25 cellular contexts compared by ENCODE assay signal in genomic region chr10:85950921-85951320, GRCh38.
"Had no signal": no experiment of that assay in that cellular context is flagged by ENCODE, and none has a peak within 500 bp of the region (broad histone marks: within the 10 kb centered on the region; RNA-seq: fewer than 3 reads in every experiment).

No MANE protein-coding gene starts in this region.

- H3K4me3 ChIP-seq: stomach, suprapubic skin, testis, thoracic aorta, thyroid gland, tibial artery, tibial nerve, transverse colon, upper lobe of left lung, upper lobe of right lung, uterus, vagina had no signal

- DNase-seq: stimulated activated CD4-positive, alpha-beta T cell treated with anti-CD3 and anti-CD28 coated beads, Interleukin-2, amount 100 ng/mL, for 48 hours; stimulated activated CD4-positive, alpha-beta T cell treated with anti-CD3 and anti-CD28 coated beads, Interleukin-4, amount 100 ng/mL, for 1 hour; stimulated activated CD4-positive, alpha-beta T cell treated with anti-CD3 and anti-CD28 coated beads, Interleukin-4, amount 100 ng/mL, for 24 hours; stimulated activated CD4-positive, alpha-beta T cell treated with anti-CD3 and anti-CD28 coated beads, Interleukin-4, amount 100 ng/mL, for 4 hours; stimulated activated CD8-positive, alpha-beta memory T cell treated with anti-CD3 and anti-CD28 coated beads, Interleukin-4, amount 100 ng/mL, for 48 hours; stimulated activated naive B cell treated with anti-CD40 and anti-IgM and Interleukin-4, amounts not matched to agents 10 μg/mL and 1 μg/mL and 100 μg/mL, for 72 hours; stimulated activated naive CD4-positive, alpha-beta T cell; stimulated activated naive CD4-positive, alpha-beta T cell treated with Interleukin-2 at 50 U/mL for 16 hours; stimulated activated naive CD8-positive, alpha-beta T cell treated with anti-CD3 and anti-CD28 coated beads, Interleukin-15, amount 100 ng/mL, for 72 hours; stimulated activated naive CD8-positive, alpha-beta T cell treated with anti-CD3 and anti-CD28 coated beads, Interleukin-15, Interleukin-2, amounts not matched to agents 100 U/mL and 50 U/mL, for 24 hours; stomach; substantia nigra; testis; thyroid gland; tibial artery; transverse colon; trophoblast cell; upper lobe of right lung; uterus had no signal

- H3K9me3 ChIP-seq: stomach, suprapubic skin, testis, thoracic aorta, thyroid gland, tibial artery, tibial nerve, transverse colon, upper lobe of left lung, upper lobe of right lung, uterus, vagina had no signal

- H3K4me1 ChIP-seq: stomach, suprapubic skin, testis, tibial artery, tibial nerve, transverse colon, upper lobe of left lung, upper lobe of right lung, uterus, vagina had no signal

- H3K36me3 ChIP-seq: stomach, suprapubic skin, thoracic aorta, thyroid gland, tibial artery, tibial nerve, transverse colon, upper lobe of left lung, upper lobe of right lung, uterus, vagina had no signal

- ATAC-seq: stimulated activated memory B cell treated with anti-CD40 and anti-IgM and Interleukin-4, amounts not matched to agents 10 μg/mL and 1 μg/mL and 100 μg/mL, for 72 hours; stimulated activated naive B cell treated with anti-CD40 and anti-IgM and Interleukin-4, amounts not matched to agents 10 μg/mL and 1 μg/mL and 100 μg/mL, for 72 hours; stimulated activated naive CD8-positive, alpha-beta T cell treated with anti-CD3 and anti-CD28 coated beads, Interleukin-15, amount 100 ng/mL, for 72 hours; stimulated activated naive CD8-positive, alpha-beta T cell treated with anti-CD3 and anti-CD28 coated beads, Interleukin-15, Interleukin-2, amounts not matched to agents 100 U/mL and 50 U/mL, for 24 hours; upper lobe of right lung had no signal

- H3K27me3 ChIP-seq: stomach, suprapubic skin, testis, thyroid gland, tibial artery, tibial nerve, transverse colon, upper lobe of left lung, upper lobe of right lung, uterus, vagina had no signal

- H3K27ac ChIP-seq: stomach, suprapubic skin, testis, thoracic aorta, thyroid gland, tibial artery, tibial nerve, transverse colon, upper lobe of left lung, upper lobe of right lung, uterus, vagina had no signal
